8 cellular contexts compared by ENCODE assay signal in the genomic region with DNA sequence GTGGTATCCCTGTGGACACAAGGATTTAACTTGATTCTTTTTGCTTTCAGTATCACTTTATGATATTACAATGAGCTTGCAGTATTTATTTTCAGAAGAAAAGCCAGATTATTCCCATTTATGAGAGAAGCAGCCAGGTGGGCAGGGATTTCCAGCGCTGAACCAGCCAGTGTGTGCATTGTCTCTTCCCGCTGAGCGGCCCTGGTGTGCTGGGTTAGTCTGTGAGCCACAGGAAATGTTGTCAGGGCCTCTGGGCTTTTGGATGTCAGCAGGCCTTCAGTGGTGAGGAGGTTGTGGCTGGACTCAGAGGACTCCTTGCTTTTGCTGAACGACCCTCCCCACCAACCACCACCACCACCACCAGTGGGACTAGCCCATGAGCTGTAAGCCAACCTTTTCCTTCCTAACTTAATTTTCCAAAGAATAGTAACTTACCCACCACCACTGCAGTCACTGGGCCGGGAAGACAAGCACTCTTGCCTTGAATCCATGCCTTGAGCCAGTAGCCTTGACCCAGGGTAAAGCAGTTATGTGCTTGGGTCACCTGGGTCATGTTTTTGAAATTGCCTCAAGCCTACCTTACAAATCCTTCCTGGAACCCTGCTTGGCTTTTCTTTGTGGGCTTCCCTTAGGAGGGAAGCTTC. TPM values are rescaled to one million over a fixed set of nuclear protein-coding genes. Genes with fewer than 3 reads are reported as not detected.
DNase-seq lines count a peak whose midpoint lies in the region; ATAC-seq and TF ChIP-seq lines count a peak whose summit lies in the region.

No MANE protein-coding gene starts in this region.

- POLR2A ChIA-PET in PC-9 (lab: Charles Lee; ENCODE audit: unreplicated experiment), result no interaction called here
- POLR2A ChIA-PET in HEK293T (lab: Yijun Ruan, JAX), result interaction anchor here (0.9 kb wide), 1 partner anchor 11 kb away, joined by 3 read pairs; no protein-coding TSS in a partner anchor

- CTCF ChIA-PET in PC-9 (lab: Charles Lee), result no interaction called here
- CTCF ChIA-PET in HEK293T (lab: Yijun Ruan, JAX), result interaction anchor here (1.8 kb wide), 1 partner anchor 34 kb away, joined by 3 read pairs; no protein-coding TSS in a partner anchor

- peaks cover 66% of the 10 kb centered on the region for H3K4me1 ChIP-seq in PC-9 (replicated peaks; ENCODE audit: insufficient read depth)
- peaks cover 7 to 66% (median 42%) of the 10 kb centered on the region in 6 donors for H3K4me1 ChIP-seq in spleen

- peak overlapping the region; percentile 6; the same call in 1 of the 2 replicates for H3K4me2 ChIP-seq in PC-9

- intact Hi-C loops in PC-9 (cut with micrococcal nuclease; ENCODE audit: unreplicated experiment) (no loop called here), spleen (cut with DNase I; ENCODE audit: low total_unique reads) (no loop called here)

- no peak overlapping the region for H2AFZ ChIP-seq in PC-9

- no peaks in the 10 kb centered on the region for H3K27me3 ChIP-seq in PC-9 (ENCODE audit: insufficient read depth, low read depth)
- H3K27me3 ChIP-seq in spleen (replicated peaks in 1 of 7), result no peaks in the 10 kb centered on the region

- H3K4me3 ChIP-seq in PC-9, result no peak overlapping the region
- H3K4me3 ChIP-seq in fibroblast of pulmonary artery (replicated peaks; ENCODE audit: low read depth, low read length), result no peak overlapping the region
- no peak overlapping the region for H3K4me3 ChIP-seq in spleen

- H4K20me1 ChIP-seq in PC-9 (ENCODE audit: insufficient read depth), result peaks cover 72% of the 10 kb centered on the region

- DNase-seq in PC-9, result no peak
- peak; percentile 41 for DNase-seq in fibroblast of pulmonary artery (ENCODE audit: low read depth)
- no peak for DNase-seq in spleen
- no peak for DNase-seq in HEK293T (ENCODE audit: extremely low spot score)
- DNase-seq in NCI-H226, result no peak

- H3K9me2 ChIP-seq in PC-9 (ENCODE audit: insufficient read depth), result no peaks in the 10 kb centered on the region

- TF ChIP-seq POLR2A in spleen (IDR thresholded peaks at IDR 0.05), result no peak

- H3K9me3 ChIP-seq in PC-9 (ENCODE audit: insufficient read depth, low read depth) (no peaks in the 10 kb centered on the region), spleen (no peaks in the 10 kb centered on the region)

- peaks cover 70% of the 10 kb centered on the region for H3F3A ChIP-seq in PC-9 (ENCODE audit: insufficient read depth, low read depth)

- no TSS peak for BruUV-seq in PC-9 (replicated peaks; lab: Mats Ljungman, UMichigan)

- H3K36me3 ChIP-seq in PC-9 (ENCODE audit: low read depth) (no peaks in the 10 kb centered on the region), spleen (no peaks in the 10 kb centered on the region)

- ATAC-seq in GM21786 (IDR thresholded peaks at IDR 0.05; ENCODE audit: unreplicated experiment), result peak; percentile 3
- ATAC-seq in GM21825 (IDR thresholded peaks at IDR 0.05; ENCODE audit: unreplicated experiment), result no peak
- ATAC-seq in GM21381 (IDR thresholded peaks at IDR 0.05; ENCODE audit: unreplicated experiment), result no peak

- TF ChIP-seq CTCF in PC-9 (conservative IDR thresholded peaks at IDR 0.05), result no peak
- TF ChIP-seq CTCF in fibroblast of pulmonary artery (IDR thresholded peaks at IDR 0.05; ENCODE audit: low read length, missing control alignments), result no peak
- no peak for TF ChIP-seq CTCF in spleen (IDR thresholded peaks at IDR 0.05 in 8 of 11, conservative IDR thresholded peaks at IDR 0.05 in 3 of 11)

- peaks cover 100% of the 10 kb centered on the region for H3K79me2 ChIP-seq in PC-9 (ENCODE audit: low read depth)

- H3K27ac ChIP-seq in PC-9, result peak overlapping the region; percentile 36
- peak overlapping the region in 6 of 8 donors; percentile 16 to 66 (median 44) for H3K27ac ChIP-seq in spleen

- 28 to 51% (median 46%) methylated on average over 5 of the region's 5 CpGs for WGBS in spleen, 5 donors

TF ChIP-seq in HEK293T, 16 proteins besides CTCF, POLR2A, EP300 and RAD21:
- TF ChIP-seq, protein P1, sequence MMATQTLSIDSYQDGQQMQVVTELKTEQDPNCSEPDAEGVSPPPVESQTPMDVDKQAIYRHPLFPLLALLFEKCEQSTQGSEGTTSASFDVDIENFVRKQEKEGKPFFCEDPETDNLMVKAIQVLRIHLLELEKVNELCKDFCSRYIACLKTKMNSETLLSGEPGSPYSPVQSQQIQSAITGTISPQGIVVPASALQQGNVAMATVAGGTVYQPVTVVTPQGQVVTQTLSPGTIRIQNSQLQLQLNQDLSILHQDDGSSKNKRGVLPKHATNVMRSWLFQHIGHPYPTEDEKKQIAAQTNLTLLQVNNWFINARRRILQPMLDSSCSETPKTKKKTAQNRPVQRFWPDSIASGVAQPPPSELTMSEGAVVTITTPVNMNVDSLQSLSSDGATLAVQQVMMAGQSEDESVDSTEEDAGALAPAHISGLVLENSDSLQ (IDR thresholded peaks at IDR 0.05), result no peak
- TF ChIP-seq CTBP1 (IDR thresholded peaks at IDR 0.05; ENCODE audit: borderline replicate concordance) (no peak), FOXA1 (IDR thresholded peaks at IDR 0.05) (no peak), SP1 (IDR thresholded peaks at IDR 0.05) (no peak), BHLHE40 (IDR thresholded peaks at IDR 0.05; ENCODE audit: borderline replicate concordance) (no peak), FOXK2 (IDR thresholded peaks at IDR 0.05) (no peak), FOXM1 (IDR thresholded peaks at IDR 0.05; ENCODE audit: borderline replicate concordance) (no peak), SUZ12 (IDR thresholded peaks at IDR 0.05) (no peak), TARDBP (IDR thresholded peaks at IDR 0.05) (no peak), L3MBTL2 (conservative IDR thresholded peaks at IDR 0.05) (no peak), HDGF (IDR thresholded peaks at IDR 0.05; ENCODE audit: borderline replicate concordance) (no peak), LEF1 (IDR thresholded peaks at IDR 0.05; ENCODE audit: borderline replicate concordance) (no peak), ELF4 (IDR thresholded peaks at IDR 0.05) (no peak), ZNF384 (IDR thresholded peaks at IDR 0.05) (no peak), ARNT (IDR thresholded peaks at IDR 0.05) (no peak), NFRKB (IDR thresholded peaks at IDR 0.05) (no peak)

RNA-seq across cellular contexts. Expression of a gene that starts 33.1 kb away (rescaled TPM):
- total RNA-seq in PC-9 (2021) (349 and 361 TPM in 2 replicates), spleen (100 to 1,000 TPM in 4 of 7 donors, 10 to 100 TPM in 3; 77.5 to 163 (median 111) TPM)
- 10 to 100 TPM; 38.9 to 70.3 (median 49.4) TPM for polyA plus RNA-seq in spleen
